26 cellular contexts compared by ENCODE assay signal in genomic region chr14:92942576-92942975, GRCh38. TPM values are rescaled to one million over a fixed set of nuclear protein-coding genes. Genes with fewer than 3 reads are reported as not detected.
"Had no signal": no experiment of that assay in that cellular context is flagged by ENCODE, and none has a peak within 500 bp of the region (broad histone marks: within the 10 kb centered on the region; RNA-seq: fewer than 3 reads in every experiment).

No MANE protein-coding gene starts in this region.

- H3K27me3 ChIP-seq: esophagus squamous epithelium, gastrocnemius medialis, heart right ventricle had no signal

- H3K36me3 ChIP-seq: gastrocnemius medialis had no signal

- DNase-seq: dermis blood vessel endothelial cell; effector CD8-positive, alpha-beta T cell; effector memory CD8-positive, alpha-beta T cell; endodermal cell; erythroblast; esophagus squamous epithelium; foreskin fibroblast; foreskin melanocyte; gastrocnemius medialis; glutamatergic neuron; heart right ventricle; hippocampal formation; kidney glomerular epithelial cell; left colon; left ventricle myocardium inferior; lower lobe of right lung; mesenchymal stem cell; naive B cell had no signal

- H3K27ac ChIP-seq: coronary artery, epithelial cell of prostate, esophagus squamous epithelium, gastrocnemius medialis, heart right ventricle, left ventricle myocardium inferior, lower lobe of right lung had no signal

- H3K4me3 ChIP-seq: coronary artery, esophagus squamous epithelium, gastrocnemius medialis, heart right ventricle, left ventricle myocardium inferior, lower lobe of right lung, mucosa of descending colon had no signal

- H3K9me3 ChIP-seq: esophagus squamous epithelium, gastrocnemius medialis, heart right ventricle, left ventricle myocardium inferior, lower lobe of right lung, mucosa of descending colon had no signal

- ATAC-seq: effector memory CD8-positive, alpha-beta T cell; esophagus mucosa; gastrocnemius medialis; heart right ventricle; left colon; left lobe of liver; lower lobe of right lung; mucosa of descending colon had no signal

- H3K4me1 ChIP-seq: gastrocnemius medialis had no signal

RNA-seq across cellular contexts. Expression of gene CHGA, which starts 19.6 kb away (rescaled TPM):
- total RNA-seq: heart right ventricle, left ventricle myocardium inferior, lung microvascular endothelial cell, mesothelial cell of epicardium, myocyte had no signal
